8 cellular contexts compared by ENCODE assay signal in the genomic region with DNA sequence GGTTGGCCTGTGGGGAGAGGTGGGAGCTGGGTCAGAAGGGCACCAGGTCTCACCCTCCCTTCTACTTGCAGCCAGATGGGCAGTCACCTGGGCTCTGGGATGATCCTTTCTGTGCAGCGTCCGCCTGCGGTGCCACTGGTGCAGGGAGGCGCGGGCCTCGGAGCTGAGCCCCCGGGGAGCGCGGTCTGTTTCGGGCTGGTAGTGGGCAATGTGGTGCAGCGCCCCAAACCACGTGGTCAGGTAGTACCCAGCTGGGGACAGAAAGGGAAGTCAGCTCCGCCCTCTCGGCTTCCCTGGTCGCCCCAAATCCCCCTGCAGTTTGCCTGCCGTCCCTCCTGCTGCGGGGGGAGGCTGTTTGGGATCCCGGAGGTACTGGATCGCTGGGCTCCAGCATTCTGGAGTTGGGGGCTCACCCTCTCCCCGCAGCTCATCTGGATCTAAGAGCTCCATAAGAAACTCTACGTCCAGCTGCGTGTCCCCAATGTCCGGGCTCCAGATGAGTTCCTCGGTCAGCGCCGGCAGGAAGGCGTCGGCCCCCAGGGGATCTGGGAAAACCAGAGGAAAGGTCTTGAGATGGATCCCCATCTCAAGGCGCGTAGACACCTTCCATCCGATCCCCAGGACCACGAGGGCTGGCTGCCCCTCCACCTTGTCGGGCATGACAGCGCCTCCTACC. TPM values are rescaled to one million over a fixed set of nuclear protein-coding genes. Genes with fewer than 3 reads are reported as not detected.
DNase-seq lines count a peak whose midpoint lies in the region; ATAC-seq and TF ChIP-seq lines count a peak whose summit lies in the region.

No MANE protein-coding gene starts in this region.

- no peaks in the 10 kb centered on the region for H3K4me1 ChIP-seq in psoas muscle

- no peaks in the 10 kb centered on the region for H3K9me3 ChIP-seq in psoas muscle

- peak; percentile 50 for DNase-seq in GM20000 (ENCODE audit: low spot score)
- DNase-seq in activated CD4-positive, alpha-beta T cell treated with anti-CD3 and anti-CD28 coated beads, Interleukin-2, amount 50 U/mL, for 48 hours, result peak; percentile 34 to 46
- DNase-seq in glutamatergic neuron, result peak; percentile 40
- no peak for DNase-seq in psoas muscle
- no peak for DNase-seq in GM13977 (ENCODE audit: low spot score)
- no peak for DNase-seq in COLO829 (ENCODE audit: low spot score)
- no peak for DNase-seq in kidney glomerular epithelial cell (lab: John Stamatoyannopoulos, UW)
- no peak for DNase-seq in GOT3 (lab: John Stamatoyannopoulos, UW)

- TF ChIP-seq CTCF in GM20000 (IDR thresholded peaks at IDR 0.05; ENCODE audit: extremely low read depth, missing control alignments) (no peak), glutamatergic neuron (IDR thresholded peaks at IDR 0.05; ENCODE audit: partially characterized antibody, unreplicated experiment) (no peak), psoas muscle (IDR thresholded peaks at IDR 0.05) (no peak), GM13977 (IDR thresholded peaks at IDR 0.05; ENCODE audit: extremely low read depth, insufficient read depth, missing control alignments) (no peak)

- peak overlapping the region; percentile 70 for H3K27ac ChIP-seq in psoas muscle

- in situ Hi-C loops in GM13977 (cut with MboI; ENCODE audit: low pct_unique_long_range_greater_than_20kb, low sequenced_read_pairs, unreplicated experiment), result no loop called here

- H3K4me1 Mint-ChIP-seq in glutamatergic neuron (ENCODE audit: low read depth, unreplicated experiment), result no peaks in the 10 kb centered on the region

- intact Hi-C loops in psoas muscle (cut with DNase I), result no loop called here

- no peaks in the 10 kb centered on the region for H3K36me3 Mint-ChIP-seq in glutamatergic neuron (ENCODE audit: unreplicated experiment)

- H3K27me3 ChIP-seq in psoas muscle (ENCODE audit: insufficient read depth in 3 of 3, low read length in 2 of 3), result no peaks in the 10 kb centered on the region

- 25 to 33% (median 31%) methylated on average over 34 of the region's 34 CpGs for WGBS in psoas muscle, 3 donors

- ATAC-seq in psoas muscle, result peak in 2 of 4 donors; percentile 3 to 11

- H3K27me3 Mint-ChIP-seq in glutamatergic neuron (ENCODE audit: unreplicated experiment), result peaks cover 12% of the 10 kb centered on the region

- H3K36me3 ChIP-seq in psoas muscle (ENCODE audit: insufficient read depth in 1 of 2, low read depth in 1 of 2), result no peaks in the 10 kb centered on the region

- H3K4me3 Mint-ChIP-seq in glutamatergic neuron (ENCODE audit: unreplicated experiment), result peak overlapping the region; percentile 81

- peak overlapping the region; percentile 68 for H3K4me3 ChIP-seq in psoas muscle

- H3K9me3 Mint-ChIP-seq in glutamatergic neuron (ENCODE audit: unreplicated experiment), result peaks cover 5% of the 10 kb centered on the region

- no peak overlapping the region for H3K27ac Mint-ChIP-seq in glutamatergic neuron (ENCODE audit: unreplicated experiment)

RNA-seq across cellular contexts. Expression of gene RINL, which starts 8.8 kb away (rescaled TPM):
- total RNA-seq in glutamatergic neuron (ENCODE audit: unreplicated experiment) (2.7 TPM), psoas muscle (1 to 10 TPM; 1.5 to 4.8 (median 2.2) TPM)
- polyA plus RNA-seq in psoas muscle, result 1 to 10 TPM; 2.2 to 3.4 (median 2.2) TPM

RNA-seq across cellular contexts. Expression of gene HNRNPL, which starts 19.5 kb away (rescaled TPM):
- total RNA-seq in glutamatergic neuron (ENCODE audit: unreplicated experiment), result 371 TPM
- 100 to 1,000 TPM; 151 to 229 (median 198) TPM for total RNA-seq in psoas muscle
- polyA plus RNA-seq in psoas muscle, result 100 to 1,000 TPM; 109 to 215 (median 191) TPM

RNA-seq across cellular contexts. Expression of gene SIRT2, which starts 30.1 kb away (rescaled TPM):
- total RNA-seq in glutamatergic neuron (ENCODE audit: unreplicated experiment) (91.3 TPM), psoas muscle (100 to 1,000 TPM; 133 to 180 (median 147) TPM)
- polyA plus RNA-seq in psoas muscle, result 100 to 1,000 TPM; 140 to 260 (median 204) TPM

RNA-seq across cellular contexts. Expression of gene NFKBIB, which starts 30.5 kb away (rescaled TPM):
- total RNA-seq in glutamatergic neuron (ENCODE audit: unreplicated experiment), result 12.8 TPM
- total RNA-seq in psoas muscle, result 10 to 100 TPM; 21.9 to 41.0 (median 26.6) TPM
- polyA plus RNA-seq in psoas muscle, result 100 to 1,000 TPM in 1 of 3 donors, 10 to 100 TPM in 2; 45.5 to 109 (median 50.7) TPM

RNA-seq across cellular contexts. Expression of gene ECH1, which starts 37.7 kb away (rescaled TPM):
- 77.8 TPM for total RNA-seq in glutamatergic neuron (ENCODE audit: unreplicated experiment)
- total RNA-seq in psoas muscle, result 100 to 1,000 TPM; 279 to 572 (median 404) TPM
- 100 to 1,000 TPM; 512 to 649 (median 601) TPM for polyA plus RNA-seq in psoas muscle

Comparison
In these comparisons a context has a peak if more than half of its experiments do, and no peak if none do; other contexts are left out.
1. DNase-seq: peak in GM20000 (single experiment), activated CD4-positive, alpha-beta T cell treated with anti-CD3 and anti-CD28 coated beads, Interleukin-2, amount 50 U/mL, for 48 hours (2 of 2) and glutamatergic neuron (single experiment); none in psoas muscle (0 of 2), GM13977 (single experiment), COLO829 (single experiment), kidney glomerular epithelial cell (single experiment) and GOT3 (single experiment).